30 cellular contexts compared by ENCODE assay signal in genomic region chr10:357201-357950, GRCh38.
"Had no signal": no experiment of that assay in that cellular context is flagged by ENCODE, and none has a peak within 500 bp of the region (broad histone marks: within the 10 kb centered on the region; RNA-seq: fewer than 3 reads in every experiment).

No MANE protein-coding gene starts in this region.

- H3K9me3 ChIP-seq: body of pancreas, Peyer's patch, SJSA1 had no signal

- FAIRE-seq: TTC549 had no signal

- H3K4me1 ChIP-seq: body of pancreas, Peyer's patch had no signal

- H3K27ac ChIP-seq: body of pancreas, Peyer's patch, RWPE1, SJSA1 had no signal

- DNase-seq: activated B cell treated with CpG ODN at 0.5 μM for 24 hours; activated CD4-positive, alpha-beta T cell treated with anti-CD3 and anti-CD28 coated beads for 1 hour; activated CD4-positive, alpha-beta T cell treated with anti-CD3 and anti-CD28 coated beads, Interleukin-2, amount 10 ng/mL, durations not matched to agents 24 days and 14 days; activated CD4-positive, alpha-beta T cell treated with anti-CD3 and anti-CD28 coated beads, Interleukin-2, amount 50 U/mL, for 48 hours; activated CD8-positive, alpha-beta memory T cell treated with anti-CD3 and anti-CD28 coated beads, Interleukin-2, amount 10 ng/mL, durations not matched to agents 7 days and 5 days; activated gamma-delta T cell treated with Interleukin-2 at 50 U/mL for 16 hours; activated naive CD4-positive, alpha-beta T cell treated with anti-CD3 and anti-CD28 coated beads, Interleukin-2, amount 10 ng/mL, durations not matched to agents 7 days and 5 days; activated naive CD8-positive, alpha-beta T cell treated with anti-CD3 and anti-CD28 coated beads, Interleukin-2, amount 10 ng/mL, durations not matched to agents 7 days and 5 days; activated T-cell treated with anti-CD3 and anti-CD28 coated beads, Interleukin-2, amount 50 U/mL, for 24 hours; aorta; body of pancreas; central memory CD4-positive, alpha-beta T cell; Karpas-422; MM.1S; NCI-H1105; NCI-H1436; NCI-H1694 treated with DMSO at 0.1 percent for 48 hours; NCI-H2029 treated with DMSO at 0.1 percent for 48 hours; NCI-H345; NCI-H510A; NCI-H526 treated with DMSO at 0.1 percent for 48 hours; NCI-H82; NK-92 treated with Interleukin-12 subunit alpha and Interleukin-12 subunit beta, amount 100 ng/mL, for 24 hours; Peyer's patch; Right ventricle myocardium superior; T1000 had no signal

- H3K4me3 ChIP-seq: body of pancreas, Peyer's patch, SJSA1 had no signal

- H3K27me3 ChIP-seq: body of pancreas, Peyer's patch, SJSA1 had no signal

- ATAC-seq: activated CD8-positive, alpha-beta memory T cell treated with anti-CD3 and anti-CD28 coated beads, Interleukin-2, amount 10 ng/mL, durations not matched to agents 7 days and 5 days; body of pancreas; SK-N-SH treated with all-trans-retinoic acid at 6 μM for 48 hours had no signal
